Comparison of ENCODE assay signal across 8 cellular contexts in the genomic region with DNA sequence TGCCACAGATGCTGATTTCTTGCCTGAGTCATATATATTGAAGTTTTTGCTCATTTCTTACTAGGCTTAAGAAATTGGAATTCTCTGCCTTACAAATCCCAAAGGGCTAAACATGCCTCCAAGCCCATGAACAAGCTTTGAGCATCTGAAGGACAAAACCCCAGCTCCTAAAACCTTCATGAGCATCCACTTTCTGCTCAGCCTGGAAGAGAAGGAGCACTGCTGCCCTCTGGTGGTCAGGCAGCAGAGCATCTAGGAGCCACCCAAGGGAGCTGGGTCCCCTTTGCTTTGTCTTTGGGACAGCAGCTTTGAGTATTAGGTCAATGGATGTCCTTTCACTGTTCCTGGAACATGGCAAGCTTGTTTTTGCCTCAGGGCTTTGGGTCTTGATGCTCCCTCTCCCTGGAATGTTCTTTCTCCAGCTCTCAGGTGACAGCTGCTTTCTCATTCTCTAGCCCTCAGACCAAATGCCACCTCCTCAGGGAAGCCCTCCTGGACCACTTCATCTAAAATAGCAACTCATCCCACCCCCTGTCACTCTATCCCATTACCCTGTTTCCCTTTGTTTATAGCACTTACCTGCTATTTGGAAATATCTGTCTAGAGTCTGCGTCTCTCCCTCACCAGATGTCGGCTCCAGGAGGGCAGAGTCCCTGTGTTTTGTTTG. TPM values are rescaled to one million over a fixed set of nuclear protein-coding genes. Genes with fewer than 3 reads are reported as not detected.
DNase-seq lines count a peak whose midpoint lies in the region; ATAC-seq and TF ChIP-seq lines count a peak whose summit lies in the region.

No MANE protein-coding gene starts in this region.

- H3K4me1 ChIP-seq in lung (ENCODE audit: control insufficient read depth in 2 of 2, insufficient read depth in 2 of 2, low read length in 2 of 2), result peaks cover 4 to 5% of the 10 kb centered on the region in 2 donors

- DNase-seq in COLO829 (ENCODE audit: low spot score) (peak; percentile 69), NCI-H748 treated with DMSO at 0.1 percent for 48 hours (lab: John Stamatoyannopoulos, UW) (peak; percentile 40), dermis microvascular lymphatic vessel endothelial cell (ENCODE audit: low read depth in 2 of 2) (peak; percentile 62 to 81), lung (ENCODE audit: low spot score) (peak; percentile 78)
- peak; percentile 54 to 70 for DNase-seq in activated CD4-positive, alpha-beta T cell treated with anti-CD3 and anti-CD28 coated beads, Interleukin-2, amount 50 U/mL, for 24 hours (ENCODE audit: low read depth in 1 of 2, low spot score in 1 of 2)
- peak; percentile 46 to 75 (median 65) for DNase-seq in stimulated activated CD4-positive, alpha-beta T cell treated with anti-CD3 and anti-CD28 coated beads, TNF-alpha, amount 100 ng/mL, for 48 hours (ENCODE audit: low read depth in 3 of 3)

- no peak overlapping the region for H3K4me3 ChIP-seq in lung

- H3K27me3 ChIP-seq in lung (ENCODE audit: control insufficient read depth, insufficient read depth), result no peaks in the 10 kb centered on the region

- peak; percentile 95 for TF ChIP-seq CTCF in lung (IDR thresholded peaks at IDR 0.05; ENCODE audit: control extremely low read depth, extremely low read depth)

- peaks cover 0 to 8% of the 10 kb centered on the region in 2 donors for H3K9me3 ChIP-seq in lung (ENCODE audit: control insufficient read depth in 2 of 2, insufficient read depth in 1 of 2, low read length in 1 of 2)

- 79 to 96% methylated on average over 2 of the region's 2 CpGs for WGBS in lung, 2 donors

- peak overlapping the region in 1 of 2 donors; percentile 87 for H3K27ac ChIP-seq in lung (ENCODE audit: low read depth in 1 of 2, low read length in 1 of 2)

- ATAC-seq in HG03521 (IDR thresholded peaks at IDR 0.05; ENCODE audit: unreplicated experiment) (peak; percentile 53), lung (ENCODE audit: insufficient read depth, low FRiP score) (peak; percentile 59), HG03159 (IDR thresholded peaks at IDR 0.05; ENCODE audit: unreplicated experiment) (no peak)

- H3K36me3 ChIP-seq in lung (ENCODE audit: control insufficient read depth in 2 of 2, insufficient read depth in 2 of 2, low read length in 2 of 2), result peaks cover 0 to 3% of the 10 kb centered on the region in 2 donors

RNA-seq across cellular contexts. Expression of a gene that starts 25.7 kb away (rescaled TPM):
- total RNA-seq in dermis microvascular lymphatic vessel endothelial cell (under 0.01 TPM in 1 of 2 replicates, not detected in the other), lung (10 to 100 TPM in 1 of 2 donors, 1 to 10 TPM in 1; 3.6 to 16.2 TPM)
- 1 to 10 TPM; 3.4 to 5.3 TPM for polyA plus RNA-seq in lung

RNA-seq across cellular contexts. Expression of a gene that starts 34.2 kb away (rescaled TPM):
- not detected in 2 replicates for total RNA-seq in dermis microvascular lymphatic vessel endothelial cell
- 10 to 100 TPM in 1 of 2 donors, under 1 TPM in 1; 0.14 to 30.3 TPM for total RNA-seq in lung
- 10 to 100 TPM; 14.2 to 17.3 TPM for polyA plus RNA-seq in lung

RNA-seq across cellular contexts. Expression of a gene that starts 46.2 kb away (rescaled TPM):
- not detected in 2 replicates for total RNA-seq in dermis microvascular lymphatic vessel endothelial cell
- 100 to 1,000 TPM in 1 of 2 donors, 10 to 100 TPM in 1; 14.6 to 189 TPM for total RNA-seq in lung
- polyA plus RNA-seq in lung, result 100 to 1,000 TPM in 1 of 2 donors, 10 to 100 TPM in 1; 67.9 to 124 TPM

Comparison
In these comparisons a context has a peak if more than half of its experiments do, and no peak if none do; other contexts are left out.
1. RNA of a gene that starts 46.2 kb away (total RNA-seq): 14.6 to 189 TPM in lung; not detected in dermis microvascular lymphatic vessel endothelial cell; every median in the first group is over 10 times any median in the second.
2. Peak in every context shown above with its lines, with median percentiles within 50 percentile points of each other: DNase-seq.